Comparison of ENCODE assay signal across 8 cellular contexts in the genomic region with DNA sequence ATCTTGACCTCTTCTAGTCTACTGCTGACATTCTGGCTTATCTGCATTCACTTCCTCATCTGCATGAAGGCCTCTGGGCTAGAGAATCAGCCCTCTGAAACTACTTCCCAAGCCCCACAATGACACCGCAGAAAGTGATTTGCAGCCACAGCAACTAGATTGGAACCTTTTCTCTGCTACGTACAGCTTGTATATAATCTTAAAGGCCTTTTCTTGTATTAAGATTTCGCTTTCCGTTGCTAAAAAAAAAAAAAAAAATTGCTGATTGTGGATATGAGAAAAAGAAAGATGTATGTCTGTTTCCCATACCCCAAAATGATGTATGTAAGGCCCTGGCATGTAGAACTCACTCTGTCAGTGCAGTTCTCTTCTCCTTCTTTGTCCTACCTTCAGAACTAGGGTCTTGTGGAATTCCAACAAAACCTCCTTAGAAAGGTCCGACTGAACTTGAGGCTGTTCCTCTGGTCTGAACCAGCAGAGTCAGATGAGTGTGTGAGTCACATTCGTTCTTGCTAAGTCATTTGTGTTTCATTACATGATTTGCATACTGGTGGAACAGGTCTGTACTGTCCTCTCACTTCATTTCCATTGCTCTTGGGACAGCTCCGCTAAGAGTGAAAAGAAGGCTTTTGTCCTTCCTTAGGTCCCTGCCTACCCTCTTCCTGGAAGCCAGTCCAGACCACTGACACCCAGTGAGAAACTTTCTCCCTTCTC.
A peak's percentile ranks its signal among the peaks of the same experiment; 100 is the strongest.
DNase-seq lines count a peak whose midpoint lies in the region; ATAC-seq, FAIRE-seq and TF ChIP-seq lines count a peak whose summit lies in the region.

No MANE protein-coding gene starts in this region.

- H4K12ac ChIP-seq in trophoblast cell (ENCODE audit: low read depth, low read length) = no peak overlapping the region

- peak; percentile 89 for ATAC-seq in GM18907 (IDR thresholded peaks at IDR 0.05; ENCODE audit: unreplicated experiment)
- peak; percentile 93 for ATAC-seq in HG02981 (IDR thresholded peaks at IDR 0.05; ENCODE audit: unreplicated experiment)

- no peaks in the 10 kb centered on the region for H3K9me3 ChIP-seq in trophoblast cell (ENCODE audit: insufficient read depth, low read depth, low read length)

- no peak overlapping the region for H2BK5ac ChIP-seq in trophoblast cell (ENCODE audit: low read depth, low read length, poor library complexity)

- no peak overlapping the region for H2AK5ac ChIP-seq in trophoblast cell (ENCODE audit: low read length)

- no peak overlapping the region for H2BK120ac ChIP-seq in trophoblast cell (ENCODE audit: insufficient read depth, low read length, poor library complexity)

- no peak overlapping the region for H3K23ac ChIP-seq in trophoblast cell (ENCODE audit: low read length)

- H2AFZ ChIP-seq in trophoblast cell (ENCODE audit: insufficient read depth, low read length, poor library complexity) = no peak overlapping the region

- H3K79me1 ChIP-seq in trophoblast cell (ENCODE audit: low read length) = peaks cover 17% of the 10 kb centered on the region

- no peak for FAIRE-seq in H54 (lab: Jason Lieb, UNC)

- H3K4me3 ChIP-seq in trophoblast cell (ENCODE audit: low read depth, low read length) = no peak overlapping the region

- peak overlapping the region; percentile 81 for H3K27ac ChIP-seq in trophoblast cell (ENCODE audit: low read depth, low read length)

- DNase-seq in NCI-H748 treated with DMSO at 0.1 percent for 48 hours (lab: John Stamatoyannopoulos, UW) = peak; percentile 23
- peak; percentile 61 for DNase-seq in fibroblast of gingiva (ENCODE audit: low read depth)
- peak; percentile 81 to 95 for DNase-seq in trophoblast cell
- DNase-seq in H54 (ENCODE audit: insufficient read length, low spot score) = no peak
- no peak for DNase-seq in globus pallidus (ENCODE audit: low spot score)
- no peak for DNase-seq in activated T-cell treated with anti-CD3 and anti-CD28 coated beads, Interleukin-2, amount 50 U/mL, for 48 hours

- H3K27me3 ChIP-seq in trophoblast cell (ENCODE audit: insufficient read depth, low read length) = no peaks in the 10 kb centered on the region

- H3K4me2 ChIP-seq in trophoblast cell (ENCODE audit: low read length) = peak overlapping the region; percentile 47

- H4K91ac ChIP-seq in trophoblast cell (ENCODE audit: low read depth, low read length) = no peak overlapping the region

- no peak for TF ChIP-seq POLR2A in H54 (IDR thresholded peaks at IDR 0.05; ENCODE audit: low read depth, low read length)

- no peak overlapping the region for H3K18ac ChIP-seq in trophoblast cell (ENCODE audit: low read length)

- no peak overlapping the region for H3K9ac ChIP-seq in trophoblast cell (ENCODE audit: low read length)

- H3K4me1 ChIP-seq in trophoblast cell (ENCODE audit: control insufficient read depth in 1 of 2, insufficient read depth in 2 of 2, low read length in 2 of 2) = peaks cover 33 to 44% of the 10 kb centered on the region in 2 experiments

- no peak overlapping the region for H2BK12ac ChIP-seq in trophoblast cell (ENCODE audit: low read length)

- peaks cover 23 to 60% of the 10 kb centered on the region in 2 experiments for H3K36me3 ChIP-seq in trophoblast cell (ENCODE audit: control insufficient read depth in 1 of 2, insufficient read depth in 2 of 2, low read length in 2 of 2)

- peaks cover 4% of the 10 kb centered on the region for H3K79me2 ChIP-seq in trophoblast cell (ENCODE audit: control insufficient read depth, insufficient read depth, low read length, poor library complexity)

- H3K14ac ChIP-seq in trophoblast cell (ENCODE audit: low read length) = no peak overlapping the region

- no peak overlapping the region for H3K4ac ChIP-seq in trophoblast cell (ENCODE audit: low read depth, low read length)

- WGBS in trophoblast cell (ENCODE audit: extremely low coverage, insufficient coverage, insufficient read length) = no CpG with 5 or more reads among the region's 7 CpGs

- H4K8ac ChIP-seq in trophoblast cell (ENCODE audit: low read depth, low read length) = no peak overlapping the region

Comparison
In these comparisons a context has a peak if more than half of its experiments do, and no peak if none do; other contexts are left out.
1. DNase-seq: peak in NCI-H748 treated with DMSO at 0.1 percent for 48 hours (single experiment), fibroblast of gingiva (single experiment) and trophoblast cell (2 of 2); none in H54 (single experiment), globus pallidus (single experiment) and activated T-cell treated with anti-CD3 and anti-CD28 coated beads, Interleukin-2, amount 50 U/mL, for 48 hours (0 of 2).